Comparison of ENCODE assay signal across 15 cellular contexts in the genomic region with DNA sequence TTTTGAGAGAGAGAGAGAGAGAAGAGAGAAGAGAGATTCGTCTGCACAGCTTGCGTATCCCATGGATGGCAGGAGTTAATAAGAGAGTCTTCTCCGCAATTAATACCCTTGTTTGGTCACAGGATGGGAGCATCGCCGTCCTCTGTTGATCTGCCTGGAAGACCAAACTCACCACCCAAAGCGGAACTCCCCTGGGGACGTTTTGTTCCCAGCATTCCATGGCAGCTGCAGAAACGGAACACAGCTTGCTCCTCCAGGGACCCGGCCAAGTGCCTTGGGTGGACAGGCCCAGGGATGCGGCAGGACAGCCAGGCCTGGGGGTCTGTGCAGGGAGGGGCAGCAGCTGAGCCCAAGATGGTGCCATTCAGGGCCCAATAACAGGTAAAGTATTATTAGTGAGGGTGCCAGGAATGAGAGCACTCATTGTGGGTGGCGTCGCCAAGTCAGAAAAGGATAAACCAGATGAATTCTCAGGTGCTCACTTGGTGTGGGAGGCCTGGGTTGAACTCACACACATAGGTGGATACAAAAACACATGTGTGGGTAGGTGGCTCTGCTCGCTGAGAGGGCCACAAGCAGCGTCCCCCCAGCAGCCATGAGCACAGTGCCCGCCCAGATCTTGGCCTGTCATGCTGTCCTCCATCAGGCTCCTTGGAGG.
"Had no signal": no experiment of that assay in that cellular context is flagged by ENCODE, and none has a peak within 500 bp of the region (broad histone marks: within the 10 kb centered on the region; RNA-seq: fewer than 3 reads in every experiment).

No MANE protein-coding gene starts in this region.

- ATAC-seq: activated CD8-positive, alpha-beta T cell treated with anti-CD3 and anti-CD28 coated beads for 36 hours; activated naive CD4-positive, alpha-beta T cell treated with anti-CD3 and anti-CD28 coated beads, Interleukin-2, amount 50 U/mL, for 72 hours; stimulated activated naive CD8-positive, alpha-beta T cell treated with anti-CD3 and anti-CD28 coated beads, Interleukin-15, amount 100 ng/mL, for 72 hours; T-helper 17 cell; WTC11 had no signal

- H3K27me3 Mint-ChIP-seq: stimulated activated naive CD8-positive, alpha-beta T cell treated with anti-CD3 and anti-CD28 coated beads, Interleukin-15, amount 100 ng/mL, for 72 hours had no signal

- H3K9me3 ChIP-seq: prostate gland had no signal

- H3K27ac ChIP-seq: foreskin keratinocyte had no signal

- DNase-seq: activated CD4-positive, alpha-beta T cell treated with anti-CD3 and anti-CD28 coated beads for 48 hours; activated CD8-positive, alpha-beta T cell treated with anti-CD3 and anti-CD28 coated beads for 36 hours; activated gamma-delta T cell; activated T-cell treated with anti-CD3 and anti-CD28 coated beads, Interleukin-2, amount 50 U/mL, for 48 hours; amniotic stem cell; cortex of kidney; effector CD4-positive, alpha-beta T cell; left cardiac atrium; naive B cell; stimulated activated naive CD8-positive, alpha-beta T cell treated with anti-CD3 and anti-CD28 coated beads, Interleukin-15, amount 100 ng/mL, for 72 hours; T-helper 17 cell had no signal

- H3K36me3 Mint-ChIP-seq: activated naive CD4-positive, alpha-beta T cell treated with anti-CD3 and anti-CD28 coated beads, Interleukin-2, amount 50 U/mL, for 72 hours; naive B cell; WTC11 had no signal

- H3K9me3 Mint-ChIP-seq: activated CD8-positive, alpha-beta T cell treated with anti-CD3 and anti-CD28 coated beads for 36 hours; activated naive CD4-positive, alpha-beta T cell treated with anti-CD3 and anti-CD28 coated beads, Interleukin-2, amount 50 U/mL, for 72 hours; stimulated activated naive CD8-positive, alpha-beta T cell treated with anti-CD3 and anti-CD28 coated beads, Interleukin-15, amount 100 ng/mL, for 72 hours had no signal

- H3K27ac Mint-ChIP-seq: activated CD8-positive, alpha-beta T cell treated with anti-CD3 and anti-CD28 coated beads for 36 hours; activated naive CD4-positive, alpha-beta T cell treated with anti-CD3 and anti-CD28 coated beads, Interleukin-2, amount 50 U/mL, for 72 hours; T-helper 17 cell; WTC11 had no signal

- H3K4me1 ChIP-seq: foreskin keratinocyte, prostate gland had no signal

- H3K36me3 ChIP-seq: prostate gland had no signal

- H3K4me3 Mint-ChIP-seq: activated CD8-positive, alpha-beta T cell treated with anti-CD3 and anti-CD28 coated beads for 36 hours; naive B cell; stimulated activated naive CD8-positive, alpha-beta T cell treated with anti-CD3 and anti-CD28 coated beads, Interleukin-15, amount 100 ng/mL, for 72 hours; T-helper 17 cell; WTC11 had no signal

- H3K4me3 ChIP-seq: prostate gland had no signal
